ENCODE assay signal across 22 cellular contexts in the genomic region with DNA sequence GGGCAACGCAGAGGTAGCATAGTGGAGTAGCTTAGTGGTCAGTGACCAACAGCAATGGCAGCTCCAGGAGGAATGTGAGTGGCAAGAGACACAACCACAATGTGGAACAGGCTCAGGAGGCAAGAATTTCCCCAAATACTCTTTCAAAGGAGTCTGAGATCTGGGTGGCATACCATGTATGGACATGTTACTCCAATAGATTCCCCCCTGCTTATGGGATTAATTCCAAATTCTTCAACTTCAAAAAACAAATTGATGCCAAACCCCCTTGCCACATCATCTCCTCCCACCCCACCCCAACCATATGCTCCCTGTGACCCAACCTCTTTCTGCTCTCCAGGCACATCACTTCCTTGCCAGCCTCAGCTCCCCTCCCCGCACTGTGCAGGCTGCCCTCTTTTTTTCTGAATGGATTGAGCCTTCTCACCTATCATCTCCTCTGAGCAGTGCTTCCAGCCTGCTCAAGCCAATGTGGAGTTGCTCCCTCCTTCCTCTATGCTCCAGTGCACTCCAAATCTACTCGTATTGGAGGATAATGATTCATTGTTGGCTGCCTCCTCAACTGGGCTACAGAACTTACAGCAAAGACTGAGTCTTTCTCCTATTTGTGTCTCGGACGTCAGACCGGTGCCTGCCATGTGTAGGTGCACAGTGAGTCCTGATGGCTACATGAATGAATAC.
DNase-seq lines count a peak whose midpoint lies in the region; ATAC-seq, FAIRE-seq and TF ChIP-seq lines count a peak whose summit lies in the region.
"Had no signal": no experiment of that assay in that cellular context is flagged by ENCODE, and none has a peak within 500 bp of the region (broad histone marks: within the 10 kb centered on the region; RNA-seq: fewer than 3 reads in every experiment).

No MANE protein-coding gene starts in this region.

- H3K9ac ChIP-seq in astrocyte (ENCODE audit: low read length): peak overlapping the region; percentile 22

- H3K27ac Mint-ChIP-seq in astrocyte (ENCODE audit: unreplicated experiment): no peak overlapping the region
- H3K27ac Mint-ChIP-seq in natural killer cell: no peak overlapping the region
- H3K27ac Mint-ChIP-seq: IgD-negative memory B cell, immature natural killer cell had no signal

- H3K4me3 ChIP-seq in astrocyte (ENCODE audit: insufficient read depth, low read depth, low read length): no peak overlapping the region
- H3K4me3 ChIP-seq: body of pancreas, spleen, uterus had no signal

- DNase-seq in AG20443 (ENCODE audit: low spot score) (peak; percentile 54), HS-5 (ENCODE audit: low read depth) (peak; percentile 20), astrocyte (ENCODE audit: low read depth) (peak; percentile 91), myocyte (ENCODE audit: low read depth) (peak; percentile 63), natural killer cell (no peak), NK-92 (lab: John Stamatoyannopoulos, UW; ENCODE audit: unreplicated experiment) (no peak), NCI-H187 treated with DMSO at 0.1 percent for 48 hours (lab: John Stamatoyannopoulos, UW) (no peak), Ammon's horn (ENCODE audit: low spot score) (no peak)
- DNase-seq: activated effector memory CD4-positive, alpha-beta T cell treated with Interleukin-2 at 50 U/mL for 16 hours; BE2C; body of pancreas; effector CD4-positive, alpha-beta T cell; immature natural killer cell; NCI-H1092; NCI-H526; spleen; stimulated activated naive CD8-positive, alpha-beta T cell treated with anti-CD3 and anti-CD28 coated beads, Interleukin-15, Interleukin-2, amounts not matched to agents 100 U/mL and 50 U/mL, for 24 hours; uterus; WERI-Rb-1 had no signal

- no peak for TF ChIP-seq CTCF in astrocyte (IDR thresholded peaks at IDR 0.05; ENCODE audit: insufficient read depth, low read depth, low read length)
- no peak for TF ChIP-seq CTCF in natural killer cell (IDR thresholded peaks at IDR 0.05)

- no peaks in the 10 kb centered on the region for H3K27me3 Mint-ChIP-seq in astrocyte (ENCODE audit: low read depth, unreplicated experiment)
- H3K27me3 Mint-ChIP-seq in natural killer cell (ENCODE audit: low read depth in 2 of 2): peaks cover 7 to 13% of the 10 kb centered on the region in 2 donors

- peak overlapping the region; percentile 66 for H3K4me2 ChIP-seq in astrocyte (ENCODE audit: low read length)

- no peaks in the 10 kb centered on the region for H3K79me2 ChIP-seq in astrocyte (ENCODE audit: insufficient read depth, low read length)

- no peaks in the 10 kb centered on the region for H3K9me3 ChIP-seq in astrocyte (ENCODE audit: insufficient read depth, low read depth, low read length)
- H3K9me3 ChIP-seq: BE2C, body of pancreas, spleen, uterus had no signal

- no peak for ATAC-seq in natural killer cell
- ATAC-seq: body of pancreas; stimulated activated naive CD8-positive, alpha-beta T cell treated with anti-CD3 and anti-CD28 coated beads, Interleukin-15, Interleukin-2, amounts not matched to agents 100 U/mL and 50 U/mL, for 24 hours had no signal

- intact Hi-C loops in natural killer cell (cut with micrococcal nuclease): no loop called here

- H3K36me3 ChIP-seq in astrocyte (ENCODE audit: insufficient read depth, low read length): no peaks in the 10 kb centered on the region
- H3K36me3 ChIP-seq: BE2C, spleen, uterus, WERI-Rb-1 had no signal

- FAIRE-seq in astrocyte (lab: Jason Lieb, UNC): peak; percentile 66
- FAIRE-seq: D721Med, frontal cortex had no signal

- H3K27ac ChIP-seq in astrocyte (ENCODE audit: low read depth, low read length): peak overlapping the region; percentile 33
- H3K27ac ChIP-seq: body of pancreas, uterus, WERI-Rb-1 had no signal

- H3K36me3 Mint-ChIP-seq in astrocyte (ENCODE audit: low read depth, unreplicated experiment): no peaks in the 10 kb centered on the region
- no peaks in the 10 kb centered on the region for H3K36me3 Mint-ChIP-seq in natural killer cell
- H3K36me3 Mint-ChIP-seq: IgD-negative memory B cell had no signal

- H2AFZ ChIP-seq in astrocyte (ENCODE audit: low read depth, low read length): peak overlapping the region; percentile 15

- H3K4me3 Mint-ChIP-seq in astrocyte (ENCODE audit: unreplicated experiment): peak overlapping the region; percentile 21
- H3K4me3 Mint-ChIP-seq in natural killer cell: no peak overlapping the region
- H3K4me3 Mint-ChIP-seq: immature natural killer cell had no signal

- H3K9me3 Mint-ChIP-seq in astrocyte (ENCODE audit: unreplicated experiment) (no peaks in the 10 kb centered on the region), natural killer cell (no peaks in the 10 kb centered on the region)
- H3K9me3 Mint-ChIP-seq: IgD-negative memory B cell, immature natural killer cell had no signal

- H3K4me1 Mint-ChIP-seq in astrocyte (ENCODE audit: low read depth, unreplicated experiment) (peaks cover 18% of the 10 kb centered on the region), natural killer cell (peaks cover 0 to 12% of the 10 kb centered on the region in 2 donors)

- no peaks in the 10 kb centered on the region for H3K27me3 ChIP-seq in astrocyte (ENCODE audit: insufficient read depth, low read length)
- H3K27me3 ChIP-seq: BE2C, body of pancreas, spleen, uterus had no signal

- no peaks in the 10 kb centered on the region for H4K20me1 ChIP-seq in astrocyte (ENCODE audit: insufficient read depth, low read length)

- peaks cover 25% of the 10 kb centered on the region for H3K4me1 ChIP-seq in astrocyte (ENCODE audit: insufficient read depth, low read length)
- H3K4me1 ChIP-seq: uterus had no signal

Comparison
In these comparisons a context has a peak if more than half of its experiments do, and no peak if none do; other contexts are left out.
1. DNase-seq: peak in AG20443 (single experiment), HS-5 (single experiment), astrocyte (single experiment) and myocyte (single experiment); none in natural killer cell (single experiment), NK-92 (single experiment), NCI-H187 treated with DMSO at 0.1 percent for 48 hours (single experiment) and Ammon's horn (single experiment).